In genomic region chr7:50821457-50821977, GRCh38 we compare ENCODE assay signal across 1 cellular context.
TF ChIP-seq lines count a peak whose summit lies in the region.

No MANE protein-coding gene starts in this region.

TF ChIP-seq in HepG2, 621 proteins besides CTCF, POLR2A, EP300 and RAD21 (continued from another document and continues in another):
- TF ChIP-seq NFE2L2 (IDR thresholded peaks at IDR 0.05; ENCODE audit: low read length) = peak; percentile 32; the same call in 1 of the 2 replicates
- TF ChIP-seq GFI1 (CRISPR knock-in tag; IDR thresholded peaks at IDR 0.05; ENCODE audit: borderline replicate concordance) = no peak
- no peak for TF ChIP-seq ZFP91 (CRISPR knock-in tag; IDR thresholded peaks at IDR 0.05; ENCODE audit: borderline replicate concordance)
- no peak for TF ChIP-seq ZNF230 (CRISPR knock-in tag; IDR thresholded peaks at IDR 0.05)
- peak; percentile 58; the same call in 1 of the 2 replicates for TF ChIP-seq TGIF2 (CRISPR knock-in tag; IDR thresholded peaks at IDR 0.05)
- peak; percentile 33; the same call in 1 of the 2 replicates for TF ChIP-seq TARDBP (CRISPR knock-in tag; IDR thresholded peaks at IDR 0.05)
- TF ChIP-seq IRF2 (CRISPR knock-in tag; IDR thresholded peaks at IDR 0.05) = no peak
- TF ChIP-seq ZNF343 (CRISPR knock-in tag; IDR thresholded peaks at IDR 0.05) = no peak
- peak; percentile 72; the same call in 1 of the 3 replicates for TF ChIP-seq MXI1 (IDR thresholded peaks at IDR 0.05; ENCODE audit: borderline replicate concordance, low read depth, low read length)
- TF ChIP-seq NCOR1 (IDR thresholded peaks at IDR 0.05; ENCODE audit: borderline replicate concordance, low read length) = no peak
- TF ChIP-seq ETV5 (CRISPR knock-in tag; IDR thresholded peaks at IDR 0.05; ENCODE audit: borderline replicate concordance) = peak; percentile 65; the same call in 1 of the 2 replicates
- peak; percentile 85 for TF ChIP-seq FOSL2 (CRISPR knock-in tag; IDR thresholded peaks at IDR 0.05)
- no peak; the same call in 1 of the 2 replicates for TF ChIP-seq THRA (CRISPR knock-in tag; IDR thresholded peaks at IDR 0.05; ENCODE audit: borderline replicate concordance)
- peak; percentile 55 for TF ChIP-seq RARA (CRISPR knock-in tag; IDR thresholded peaks at IDR 0.05)
- TF ChIP-seq PCBP2 (optimal IDR thresholded peaks at IDR 0.05; ENCODE audit: low read depth, low read length, poor library complexity, severe bottlenecking) = no peak
- no peak for TF ChIP-seq NR2F2 (IDR thresholded peaks at IDR 0.05; ENCODE audit: borderline replicate concordance, low read depth)
- TF ChIP-seq GPBP1L1 (CRISPR knock-in tag; IDR thresholded peaks at IDR 0.05) = no peak
- no peak for TF ChIP-seq ZFAT (CRISPR knock-in tag; conservative IDR thresholded peaks at IDR 0.05)
- TF ChIP-seq TEAD3 (CRISPR knock-in tag; optimal IDR thresholded peaks at IDR 0.05; ENCODE audit: borderline replicate concordance) = peak; percentile 70
- TF ChIP-seq TRIM24 (CRISPR knock-in tag; IDR thresholded peaks at IDR 0.05) = peak; percentile 36; the same call in 1 of the 2 replicates
- TF ChIP-seq ZNF296 (CRISPR knock-in tag; conservative IDR thresholded peaks at IDR 0.05) = no peak
- peak; percentile 76 for TF ChIP-seq MNT (IDR thresholded peaks at IDR 0.05)
- TF ChIP-seq ZFP62 (CRISPR knock-in tag; IDR thresholded peaks at IDR 0.05) = no peak
- TF ChIP-seq ZBTB42 (CRISPR knock-in tag; IDR thresholded peaks at IDR 0.05) = no peak
- TF ChIP-seq RFXANK (CRISPR knock-in tag; IDR thresholded peaks at IDR 0.05) = no peak
- TF ChIP-seq TEF (CRISPR knock-in tag; IDR thresholded peaks at IDR 0.05) = no peak
- TF ChIP-seq ZNF34 (CRISPR knock-in tag; IDR thresholded peaks at IDR 0.05; ENCODE audit: borderline replicate concordance) = no peak
- TF ChIP-seq HOXA9 (CRISPR knock-in tag; IDR thresholded peaks at IDR 0.05; ENCODE audit: borderline replicate concordance) = no peak
- TF ChIP-seq ZKSCAN8 (CRISPR knock-in tag; IDR thresholded peaks at IDR 0.05; ENCODE audit: borderline replicate concordance) = no peak
- TF ChIP-seq CBFB (CRISPR knock-in tag; IDR thresholded peaks at IDR 0.05) = no peak
- 0 out of 2 replicates have a peak, but pooled peaks have one; percentile 5 for TF ChIP-seq STAG1 (CRISPR knock-in tag; IDR thresholded peaks at IDR 0.05)
- no peak for TF ChIP-seq XRCC5 (optimal IDR thresholded peaks at IDR 0.05; ENCODE audit: low read length)
- peak; percentile 73 for TF ChIP-seq ELF3 (CRISPR knock-in tag; IDR thresholded peaks at IDR 0.05)
- TF ChIP-seq ZFP90 (CRISPR knock-in tag; IDR thresholded peaks at IDR 0.05; ENCODE audit: borderline replicate concordance) = no peak
- peak; percentile 46; the same call in 1 of the 2 replicates for TF ChIP-seq HMG20A (CRISPR knock-in tag; IDR thresholded peaks at IDR 0.05; ENCODE audit: borderline replicate concordance)
- no peak for TF ChIP-seq ETV6 (CRISPR knock-in tag; conservative IDR thresholded peaks at IDR 0.05)
- TF ChIP-seq ZXDC (CRISPR knock-in tag; IDR thresholded peaks at IDR 0.05) = no peak
- no peak for TF ChIP-seq BRCA1 (CRISPR knock-in tag; IDR thresholded peaks at IDR 0.05)
- no peak for TF ChIP-seq ZSCAN30 (CRISPR knock-in tag; IDR thresholded peaks at IDR 0.05)
- TF ChIP-seq AGO1 (IDR thresholded peaks at IDR 0.05; ENCODE audit: low read depth, low read length, poor library complexity, severe bottlenecking) = no peak
- TF ChIP-seq HIC2 (CRISPR knock-in tag; IDR thresholded peaks at IDR 0.05; ENCODE audit: low read depth) = no peak
- TF ChIP-seq SRSF1 (optimal IDR thresholded peaks at IDR 0.05; ENCODE audit: low read depth, low read length) = no peak
- TF ChIP-seq ARID3A (IDR thresholded peaks at IDR 0.05; ENCODE audit: low read depth, low read length) = no peak
- no peak for TF ChIP-seq REL (CRISPR knock-in tag; conservative IDR thresholded peaks at IDR 0.05)
- no peak for TF ChIP-seq ZNF616 (CRISPR knock-in tag; IDR thresholded peaks at IDR 0.05; ENCODE audit: low read depth)
- no peak for TF ChIP-seq THAP7 (CRISPR knock-in tag; IDR thresholded peaks at IDR 0.05)
- no peak for TF ChIP-seq ZNF275 (CRISPR knock-in tag; IDR thresholded peaks at IDR 0.05; ENCODE audit: borderline replicate concordance)
- no peak for TF ChIP-seq ZNF781 (CRISPR knock-in tag; IDR thresholded peaks at IDR 0.05; ENCODE audit: borderline replicate concordance, not compliant biosample characterization)
